ENCODE assay signal across 8 cellular contexts in the genomic region with DNA sequence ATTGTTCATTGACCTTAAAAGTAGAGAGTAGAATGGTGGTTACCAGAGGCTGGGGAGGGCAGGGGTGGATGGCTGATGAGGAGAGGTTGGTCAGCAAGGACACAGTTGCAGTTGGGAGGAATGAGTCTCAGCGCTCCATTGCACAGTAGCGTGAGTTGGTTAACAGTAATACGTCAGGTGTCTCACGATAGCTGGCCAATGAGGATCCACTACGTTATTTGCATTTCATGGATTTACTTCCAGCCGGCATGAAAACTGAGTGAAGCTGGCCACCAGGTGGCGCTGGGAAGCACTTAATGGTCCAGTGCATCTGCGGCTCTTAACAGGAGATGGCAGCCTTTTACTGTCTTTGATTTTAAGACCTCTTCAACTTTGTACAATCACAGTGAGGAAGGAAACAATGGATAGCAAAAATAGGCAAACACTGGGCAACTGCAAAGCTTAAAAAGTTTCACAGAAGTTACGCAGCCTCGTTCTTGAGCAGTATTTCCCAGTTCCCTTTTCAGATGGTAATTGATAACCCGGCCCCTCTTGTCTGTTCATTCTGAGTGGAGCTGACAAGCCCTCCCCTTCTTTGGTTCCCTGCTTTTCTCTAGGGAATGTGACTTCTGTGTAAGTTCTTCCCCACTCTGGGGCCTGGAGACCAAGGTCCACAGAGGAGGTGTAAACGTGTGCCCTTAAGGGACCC. TPM values are rescaled to one million over a fixed set of nuclear protein-coding genes. Genes with fewer than 3 reads are reported as not detected.
DNase-seq lines count a peak whose midpoint lies in the region; ATAC-seq and TF ChIP-seq lines count a peak whose summit lies in the region.

No MANE protein-coding gene starts in this region.

- 4 to 8% (median 6%) methylated on average over 12 of the region's 12 CpGs for WGBS in stomach, 5 donors

- TF ChIP-seq EP300 in stomach (IDR thresholded peaks at IDR 0.05): no peak

- TF ChIP-seq CTCF in fibroblast of pulmonary artery (IDR thresholded peaks at IDR 0.05; ENCODE audit: low read length, missing control alignments) (no peak), neural progenitor cell (IDR thresholded peaks at IDR 0.05) (peak; percentile 100), stomach (IDR thresholded peaks at IDR 0.05) (peak in 6 of 7 experiments; percentile 91 to 100 (median 97))

- H3K79me2 ChIP-seq in neural progenitor cell (ENCODE audit: low read depth): no peaks in the 10 kb centered on the region

- H3K27me3 Mint-ChIP-seq in activated T-cell treated with anti-CD3 and anti-CD28 coated beads, Interleukin-2, amount 50 U/mL, for 72 hours (ENCODE audit: low read depth): no peaks in the 10 kb centered on the region
- H3K27me3 Mint-ChIP-seq in neural progenitor cell (ENCODE audit: insufficient read depth, low read depth): peaks cover 5% of the 10 kb centered on the region

- no peaks in the 10 kb centered on the region for H3K9me3 ChIP-seq in neural progenitor cell (ENCODE audit: low read depth)
- H3K9me3 ChIP-seq in stomach: no peaks in the 10 kb centered on the region

- peak in 1 of 4 donors; percentile 11 for TF ChIP-seq POLR2A in stomach (IDR thresholded peaks at IDR 0.05)

- H3K36me3 Mint-ChIP-seq in activated T-cell treated with anti-CD3 and anti-CD28 coated beads, Interleukin-2, amount 50 U/mL, for 72 hours (ENCODE audit: insufficient read depth in 2 of 2): no peaks in the 10 kb centered on the region
- H3K36me3 Mint-ChIP-seq in neural progenitor cell: peaks cover 2% of the 10 kb centered on the region

- no peak overlapping the region for H3K4me3 ChIP-seq in H7 (ENCODE audit: insufficient read depth, low read depth, low read length)
- H3K4me3 ChIP-seq in fibroblast of pulmonary artery (replicated peaks; ENCODE audit: low read depth, low read length): no peak overlapping the region
- no peak overlapping the region for H3K4me3 ChIP-seq in neural progenitor cell
- H3K4me3 ChIP-seq in stomach: no peak overlapping the region

- H2AFZ ChIP-seq in neural progenitor cell (replicated peaks): peak overlapping the region; percentile 99

- no peak overlapping the region for H3K9ac ChIP-seq in neural progenitor cell

- H3F3A ChIP-seq in neural progenitor cell (ENCODE audit: low read depth): no peaks in the 10 kb centered on the region

- no peak overlapping the region for H3K4me2 ChIP-seq in neural progenitor cell

- H3K27me3 ChIP-seq in H7 (ENCODE audit: control insufficient read depth, insufficient read depth, low read length): no peaks in the 10 kb centered on the region
- H3K27me3 ChIP-seq in neural progenitor cell: no peaks in the 10 kb centered on the region
- no peaks in the 10 kb centered on the region for H3K27me3 ChIP-seq in stomach

- no peak overlapping the region for H3K27ac Mint-ChIP-seq in activated T-cell treated with anti-CD3 and anti-CD28 coated beads, Interleukin-2, amount 50 U/mL, for 72 hours
- H3K27ac Mint-ChIP-seq in neural progenitor cell: peak overlapping the region; percentile 44

- peak; percentile 86 to 91 for ATAC-seq in activated T-cell treated with anti-CD3 and anti-CD28 coated beads, Interleukin-2, amount 50 U/mL, for 72 hours (replicated peaks in 1 of 2)

- H3K4me1 ChIP-seq in neural progenitor cell (peaks cover 4% of the 10 kb centered on the region), stomach (peaks cover 16 to 48% (median 33%) of the 10 kb centered on the region in 4 donors)

- H3K27ac ChIP-seq in neural progenitor cell: no peak overlapping the region
- peak overlapping the region; percentile 39 to 82 (median 72) for H3K27ac ChIP-seq in stomach

- H4K20me1 ChIP-seq in neural progenitor cell (ENCODE audit: low read depth): no peaks in the 10 kb centered on the region

- no peak overlapping the region for H3K4me3 Mint-ChIP-seq in activated T-cell treated with anti-CD3 and anti-CD28 coated beads, Interleukin-2, amount 50 U/mL, for 72 hours
- H3K4me3 Mint-ChIP-seq in neural progenitor cell: no peak overlapping the region

- no peaks in the 10 kb centered on the region for H3K36me3 ChIP-seq in H7 (replicated peaks; ENCODE audit: control insufficient read depth, insufficient read depth, low read length)
- H3K36me3 ChIP-seq in neural progenitor cell: no peaks in the 10 kb centered on the region
- H3K36me3 ChIP-seq in stomach: no peaks in the 10 kb centered on the region

- peak; percentile 97 for DNase-seq in ELR (ENCODE audit: low read depth)
- DNase-seq in H7: peak; percentile 68
- peak; percentile 90 for DNase-seq in LoVo (ENCODE audit: low spot score)
- peak; percentile 96 for DNase-seq in RKO (ENCODE audit: low spot score)
- peak; percentile 83 to 88 for DNase-seq in activated T-cell treated with anti-CD3 and anti-CD28 coated beads, Interleukin-2, amount 50 U/mL, for 72 hours
- peak; percentile 98 for DNase-seq in fibroblast of pulmonary artery (ENCODE audit: low read depth)
- peak; percentile 94 for DNase-seq in neural progenitor cell (ENCODE audit: low spot score)
- peak; percentile 96 for DNase-seq in stomach

- intact Hi-C loops in stomach (cut with DNase I; ENCODE audit: low total_unique reads): loop anchor here (10.0 kb wide), 1 partner anchor 245 kb away; a partner anchor contains a TSS

- no peaks in the 10 kb centered on the region for H3K9me3 Mint-ChIP-seq in activated T-cell treated with anti-CD3 and anti-CD28 coated beads, Interleukin-2, amount 50 U/mL, for 72 hours
- no peaks in the 10 kb centered on the region for H3K9me3 Mint-ChIP-seq in neural progenitor cell

- H3K4me1 Mint-ChIP-seq in activated T-cell treated with anti-CD3 and anti-CD28 coated beads, Interleukin-2, amount 50 U/mL, for 72 hours (ENCODE audit: low read depth): peaks cover 24% of the 10 kb centered on the region
- H3K4me1 Mint-ChIP-seq in neural progenitor cell: peaks cover 10% of the 10 kb centered on the region

RNA-seq across cellular contexts. Expression of a gene that starts 23.7 kb away (rescaled TPM):
- total RNA-seq in H7 (2014; rRNA removed; shearing (Covaris generic)): 4.5 and 9.4 TPM in 2 replicates
- 1 to 10 TPM; 1.7 to 10.0 TPM for total RNA-seq in activated T-cell treated with anti-CD3 and anti-CD28 coated beads, Interleukin-2, amount 50 U/mL, for 72 hours
- total RNA-seq in neural progenitor cell (ENCODE audit: low replicate concordance) (3.4 and 4.4 TPM in 2 replicates), stomach (10 to 100 TPM in 1 of 5 donors, 1 to 10 TPM in 3, not detected in 1; 2.3 to 16.7 (median 5.2) TPM)
- 1 to 10 TPM in 2 of 3 donors, not detected in 1; 1.9 to 2.1 TPM for polyA plus RNA-seq in stomach
